1 cellular context compared by ENCODE assay signal in the genomic region with DNA sequence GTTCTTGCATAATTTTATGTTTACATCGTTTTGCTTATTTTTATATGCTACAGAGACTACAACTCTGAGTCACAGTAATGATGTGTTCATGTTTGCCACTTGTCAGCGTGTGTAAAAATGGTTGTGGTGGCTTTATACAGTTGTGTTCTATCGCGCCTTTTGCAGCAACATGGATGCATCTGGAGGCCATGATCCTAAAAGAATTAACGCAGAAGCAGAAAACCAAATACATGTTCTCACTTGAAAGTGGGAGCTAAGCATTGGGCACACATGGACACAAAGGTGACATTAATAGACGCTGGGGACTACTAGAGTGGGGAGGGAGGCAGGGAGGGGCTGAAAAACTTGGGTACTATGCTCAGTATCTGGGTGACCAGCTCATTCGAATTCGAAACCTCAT.
TF ChIP-seq lines count a peak whose summit lies in the region.

No MANE protein-coding gene starts in this region.

TF ChIP-seq in K562, 482 proteins besides CTCF, POLR2A, EP300 and RAD21:
- TF ChIP-seq, protein P1, sequence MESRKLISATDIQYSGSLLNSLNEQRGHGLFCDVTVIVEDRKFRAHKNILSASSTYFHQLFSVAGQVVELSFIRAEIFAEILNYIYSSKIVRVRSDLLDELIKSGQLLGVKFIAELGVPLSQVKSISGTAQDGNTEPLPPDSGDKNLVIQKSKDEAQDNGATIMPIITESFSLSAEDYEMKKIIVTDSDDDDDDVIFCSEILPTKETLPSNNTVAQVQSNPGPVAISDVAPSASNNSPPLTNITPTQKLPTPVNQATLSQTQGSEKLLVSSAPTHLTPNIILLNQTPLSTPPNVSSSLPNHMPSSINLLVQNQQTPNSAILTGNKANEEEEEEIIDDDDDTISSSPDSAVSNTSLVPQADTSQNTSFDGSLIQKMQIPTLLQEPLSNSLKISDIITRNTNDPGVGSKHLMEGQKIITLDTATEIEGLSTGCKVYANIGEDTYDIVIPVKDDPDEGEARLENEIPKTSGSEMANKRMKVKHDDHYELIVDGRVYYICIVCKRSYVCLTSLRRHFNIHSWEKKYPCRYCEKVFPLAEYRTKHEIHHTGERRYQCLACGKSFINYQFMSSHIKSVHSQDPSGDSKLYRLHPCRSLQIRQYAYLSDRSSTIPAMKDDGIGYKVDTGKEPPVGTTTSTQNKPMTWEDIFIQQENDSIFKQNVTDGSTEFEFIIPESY (CRISPR knock-in tag; IDR thresholded peaks at IDR 0.05) = peak; percentile 65
- TF ChIP-seq, protein P2, sequence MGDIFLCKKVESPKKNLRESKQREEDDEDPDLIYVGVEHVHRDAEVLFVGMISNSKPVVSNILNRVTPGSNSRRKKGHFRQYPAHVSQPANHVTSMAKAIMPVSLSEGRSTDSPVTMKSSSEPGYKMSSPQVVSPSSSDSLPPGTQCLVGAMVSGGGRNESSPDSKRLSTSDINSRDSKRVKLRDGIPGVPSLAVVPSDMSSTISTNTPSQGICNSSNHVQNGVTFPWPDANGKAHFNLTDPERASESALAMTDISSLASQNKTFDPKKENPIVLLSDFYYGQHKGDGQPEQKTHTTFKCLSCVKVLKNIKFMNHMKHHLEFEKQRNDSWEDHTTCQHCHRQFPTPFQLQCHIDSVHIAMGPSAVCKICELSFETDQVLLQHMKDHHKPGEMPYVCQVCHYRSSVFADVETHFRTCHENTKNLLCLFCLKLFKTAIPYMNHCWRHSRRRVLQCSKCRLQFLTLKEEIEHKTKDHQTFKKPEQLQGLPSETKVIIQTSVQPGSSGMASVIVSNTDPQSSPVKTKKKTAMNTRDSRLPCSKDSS (IDR thresholded peaks at IDR 0.05; ENCODE audit: low read depth, partially characterized antibody) = no peak
- TF ChIP-seq SMAD3 (CRISPR knock-in tag; conservative IDR thresholded peaks at IDR 0.05) (no peak), YY1 (IDR thresholded peaks at IDR 0.05; ENCODE audit: borderline replicate concordance in 1 of 3, control insufficient read depth in 1 of 3, extremely low read depth in 1 of 3, insufficient read depth in 3 of 3, insufficient read length in 1 of 3, insufficient replicate concordance in 2 of 3, low read depth in 1 of 3, low read length in 2 of 3) (peak in 1 of 3 experiments; percentile 37)
